In the genomic region with DNA sequence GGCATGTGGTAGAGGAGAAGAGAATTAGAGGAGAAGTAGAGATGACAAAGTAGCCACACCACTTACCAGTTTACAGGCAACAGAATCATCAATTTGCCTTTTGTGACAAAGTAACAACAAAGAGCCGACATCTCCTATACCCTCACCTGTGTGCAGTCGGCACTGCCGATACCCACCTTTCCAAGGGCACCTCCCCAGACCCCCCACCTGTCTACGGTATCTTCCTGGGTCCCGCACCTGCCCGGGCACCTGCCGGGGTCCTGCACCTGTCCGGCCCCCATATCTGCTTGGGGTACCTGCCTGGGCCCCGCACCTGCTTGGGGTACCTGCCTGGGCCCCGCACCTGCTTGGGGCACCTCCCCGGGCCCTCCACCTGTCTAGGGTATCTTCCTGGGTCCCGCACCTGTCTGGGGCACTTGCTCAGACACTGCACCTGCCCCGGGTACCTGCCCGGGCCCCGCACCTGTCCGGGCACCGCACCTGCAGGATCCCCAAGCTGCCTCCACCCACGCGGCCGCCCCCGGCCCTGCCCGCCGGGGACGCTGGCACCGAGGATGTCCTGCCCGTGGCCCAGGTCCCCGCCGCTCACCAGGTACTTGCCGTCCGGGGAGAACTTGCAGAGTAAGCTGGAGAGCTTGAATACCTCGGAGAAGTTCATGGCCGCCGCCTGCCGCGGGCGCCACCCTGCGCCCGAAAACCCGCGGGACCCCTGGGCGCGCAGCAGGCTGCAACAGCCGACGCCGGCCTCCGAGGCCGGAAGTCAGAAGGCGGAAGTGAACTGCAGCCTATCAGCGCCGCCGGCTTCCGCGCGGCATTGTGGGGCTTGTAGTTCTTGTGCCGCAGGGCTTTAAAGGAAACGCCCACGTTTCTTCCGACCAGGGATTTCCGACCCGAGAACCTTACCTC, we compare ENCODE assay signal across 8 cellular contexts.
DNase-seq lines count a peak whose midpoint lies in the region; ATAC-seq, FAIRE-seq and TF ChIP-seq lines count a peak whose summit lies in the region.

Gene WRAP73 (minus strand): TSS at position 762 of the 906 bp plus-strand sequence. CDS start 104 bp downstream, at position 658.

- ATAC-seq in GM21390 (IDR thresholded peaks at IDR 0.05; ENCODE audit: unreplicated experiment), result peak; percentile 80

- peaks cover 8% of the 10 kb centered on the region; the same call in 1 of the 2 replicates for H3K4me1 ChIP-seq in HUES48 (ENCODE audit: control insufficient read depth, insufficient read depth, low read length)
- peaks cover 10 to 15% of the 10 kb centered on the region in 2 donors for H3K4me1 ChIP-seq in mucosa of rectum (ENCODE audit: control insufficient read depth in 2 of 2, insufficient read depth in 2 of 2, low read length in 2 of 2)

- H3K27ac ChIP-seq in HUES48 (ENCODE audit: low read depth, low read length) (no peak within 1 kb of the TSS), mucosa of rectum (ENCODE audit: low read depth in 2 of 2, low read length in 2 of 2) (no peak within 1 kb of the TSS)

- H3K27me3 ChIP-seq in HUES48 (ENCODE audit: control insufficient read depth, insufficient read depth, low read length) (peaks cover 46% of the 10 kb centered on the region), mucosa of rectum (ENCODE audit: control insufficient read depth in 2 of 2, insufficient read depth in 2 of 2, low read length in 2 of 2) (peaks cover 23 to 31% of the 10 kb centered on the region in 2 donors)

- FAIRE-seq in D721Med (lab: Jason Lieb, UNC), result no peak

- H3K9ac ChIP-seq in HUES48 (ENCODE audit: low read depth, low read length), result 0 out of 2 replicates have a peak within 1 kb of the TSS, but pooled peaks have one; percentile 35
- peak within 1 kb of the TSS; percentile 68 to 83 for H3K9ac ChIP-seq in mucosa of rectum (ENCODE audit: low read depth in 1 of 2, low read length in 2 of 2)

- H3K9me3 ChIP-seq in HUES48 (ENCODE audit: control insufficient read depth, insufficient read depth, low read length) (no peaks in the 10 kb centered on the region), mucosa of rectum (ENCODE audit: control insufficient read depth in 2 of 2, low read length in 2 of 2) (no peaks in the 10 kb centered on the region)

- H3K4me3 ChIP-seq in HUES48 (ENCODE audit: low read depth, low read length) (peak within 1 kb of the TSS; percentile 95), mucosa of rectum (ENCODE audit: low read length in 2 of 2) (peak within 1 kb of the TSS; percentile 83 to 92)

- TF ChIP-seq CTCF in D721Med (IDR thresholded peaks at IDR 0.05; ENCODE audit: insufficient read depth, missing control alignments), result peak; percentile 4

- H3K36me3 ChIP-seq in HUES48 (ENCODE audit: control insufficient read depth, insufficient read depth, low read length) (peaks cover 33% of the 10 kb centered on the region), mucosa of rectum (ENCODE audit: control insufficient read depth in 2 of 2, insufficient read depth in 2 of 2, low read length in 2 of 2) (peaks cover 9 to 18% of the 10 kb centered on the region in 2 donors)

- DNase-seq in D721Med (ENCODE audit: insufficient read length, low spot score), result peak; percentile 61
- peak; percentile 48 for DNase-seq in OCI-M2 (lab: John Stamatoyannopoulos, UW; ENCODE audit: unreplicated experiment)
- peak; percentile 83 for DNase-seq in activated T-cell treated with anti-CD3 and anti-CD28 coated beads for 4 hours
- DNase-seq in erythroblast (lab: John Stamatoyannopoulos, UW), result peak; percentile 92 to 94
- DNase-seq in stimulated activated CD8-positive, alpha-beta memory T cell treated with anti-CD3 and anti-CD28 coated beads, Interleukin-4, amount 100 ng/mL, for 4 hours (ENCODE audit: low read depth in 2 of 2, low spot score in 1 of 2), result peak; percentile 78 to 83

- TF ChIP-seq POLR2A in erythroblast (IDR thresholded peaks at IDR 0.05; ENCODE audit: low read length), result peak; percentile 77
